In genomic region chr1:205211839-205212241, GRCh38 we compare ENCODE assay signal across 8 cellular contexts. TPM values are rescaled to one million over a fixed set of nuclear protein-coding genes. Genes with fewer than 3 reads are reported as not detected.
DNase-seq lines count a peak whose midpoint lies in the region; ATAC-seq and TF ChIP-seq lines count a peak whose summit lies in the region.

No MANE protein-coding gene starts in this region.

- BruUV-seq in MCF 10A (replicated peaks; lab: Mats Ljungman, UMichigan): no TSS peak

- TF ChIP-seq CTCF in AG09309 (IDR thresholded peaks at IDR 0.05; ENCODE audit: control insufficient read depth, insufficient read depth, low read depth, low read length, missing control alignments) (no peak), MCF 10A (IDR thresholded peaks at IDR 0.05; ENCODE audit: unreplicated experiment) (no peak)

- H3K4me1 Mint-ChIP-seq in IgD-negative memory B cell (peaks cover 20 to 37% (median 24%) of the 10 kb centered on the region in 3 donors), MCF 10A (ENCODE audit: insufficient read depth, unreplicated experiment) (peaks cover 12% of the 10 kb centered on the region)

- H3K27ac Mint-ChIP-seq in IgD-negative memory B cell (peak overlapping the region; percentile 95 to 99 (median 99)), MCF 10A (ENCODE audit: low read depth, unreplicated experiment) (peak overlapping the region; percentile 94)

- POLR2A ChIA-PET in MCF 10A (lab: Yijun Ruan, JAX): interaction anchor here (0.8 to 3.9 kb wide), 13 partner anchors 8 to 687 kb away, joined by 3 to 71 read pairs (median 6); partner anchors contain the start of genes RBBP5 and TMCC2

- H3K27ac ChIP-seq in muscle layer of colon (ENCODE audit: low read depth, low read length): peak overlapping the region; percentile 95

- H3K36me3 Mint-ChIP-seq in IgD-negative memory B cell (no peaks in the 10 kb centered on the region), MCF 10A (ENCODE audit: insufficient read depth, unreplicated experiment) (peaks cover 10% of the 10 kb centered on the region)

- no peaks in the 10 kb centered on the region for H3K9me3 Mint-ChIP-seq in IgD-negative memory B cell
- H3K9me3 Mint-ChIP-seq in MCF 10A (ENCODE audit: unreplicated experiment): no peaks in the 10 kb centered on the region

- DNase-seq in AG09309 (ENCODE audit: low read depth): no peak
- no peak for DNase-seq in MCF 10A (ENCODE audit: unreplicated experiment)
- no peak for DNase-seq in mucosa of gallbladder (ENCODE audit: low spot score)
- DNase-seq in kidney tubule cell (ENCODE audit: low spot score): no peak
- no peak for DNase-seq in NCI-H2029 treated with DMSO at 0.1 percent for 48 hours (lab: John Stamatoyannopoulos, UW)

- H3K27me3 ChIP-seq in muscle layer of colon (ENCODE audit: control insufficient read depth in 1 of 2, insufficient read depth in 2 of 2, low read length in 2 of 2): no peaks in the 10 kb centered on the region

- no peaks in the 10 kb centered on the region for H3K27me3 Mint-ChIP-seq in IgD-negative memory B cell
- peaks cover 12% of the 10 kb centered on the region for H3K27me3 Mint-ChIP-seq in MCF 10A (ENCODE audit: insufficient read depth, unreplicated experiment)

- H3K4me3 ChIP-seq in AG09309 (ENCODE audit: control insufficient read depth, low read depth, low read length) (peak overlapping the region; percentile 85), muscle layer of colon (ENCODE audit: low read depth in 1 of 2, low read length in 2 of 2) (peak overlapping the region; percentile 84 to 94)

- H3K4me3 Mint-ChIP-seq in IgD-negative memory B cell (peak overlapping the region; percentile 94 to 100 (median 97)), MCF 10A (ENCODE audit: unreplicated experiment) (peak overlapping the region; percentile 73)

- intact Hi-C loops in MCF 10A (cut with micrococcal nuclease): loop anchor here (1.0 kb wide), 3 partner anchors 37 to 90 kb away; no protein-coding TSS in a partner anchor

- ATAC-seq in GM19438 (IDR thresholded peaks at IDR 0.05; ENCODE audit: low read depth, unreplicated experiment): peak; percentile 25

- H3K9me3 ChIP-seq in muscle layer of colon (ENCODE audit: low read length): no peaks in the 10 kb centered on the region

- peaks cover 18% of the 10 kb centered on the region for H3K4me1 ChIP-seq in muscle layer of colon (ENCODE audit: insufficient read depth, low read length)

- CTCF ChIA-PET in MCF 10A (lab: Yijun Ruan, JAX): interaction anchor here (0.5 to 0.7 kb wide), 5 partner anchors 41 to 1418 kb away, joined by 3 to 4 read pairs (median 3); no protein-coding TSS in a partner anchor

- H3K9ac ChIP-seq in muscle layer of colon (ENCODE audit: low read length): peak overlapping the region; percentile 58

- no peaks in the 10 kb centered on the region for H3K36me3 ChIP-seq in muscle layer of colon (ENCODE audit: insufficient read depth, low read length)

RNA-seq across cellular contexts. Expression of gene DSTYK, which starts 0.3 kb away (rescaled TPM):
- polyA plus RNA-seq in IgD-negative memory B cell: 6.1 TPM
- total RNA-seq in MCF 10A (2022) (18.4 and 21.5 TPM in 2 replicates), mucosa of gallbladder (12.4 TPM)

RNA-seq across cellular contexts. Expression of gene TMCC2, which starts 15.9 kb away (rescaled TPM):
- polyA plus RNA-seq in IgD-negative memory B cell: 0.11 TPM
- 0.54 and 0.79 TPM in 2 replicates for total RNA-seq in MCF 10A (2022)
- 2.8 TPM for total RNA-seq in mucosa of gallbladder
